18 cellular contexts compared by ENCODE assay signal in the genomic region with DNA sequence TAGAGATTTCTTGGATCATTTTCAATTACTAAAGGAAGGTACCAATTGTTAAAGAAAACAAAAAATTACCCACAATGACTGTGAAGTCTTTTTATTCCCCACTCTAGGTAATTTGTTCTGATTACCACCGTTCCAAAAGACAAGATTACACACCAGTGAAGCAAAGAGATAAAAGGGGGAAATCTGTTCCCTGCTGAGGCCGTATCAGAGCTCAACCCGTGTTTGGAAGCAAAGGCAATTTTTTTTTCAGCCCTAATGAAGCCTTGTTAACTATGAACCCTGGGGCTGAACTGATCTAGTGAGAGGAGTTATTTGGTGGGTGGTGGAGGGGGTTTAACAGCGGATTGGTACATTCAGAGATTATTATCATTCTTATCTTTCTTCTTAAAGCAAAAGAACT.
A peak's percentile ranks its signal among the peaks of the same experiment; 100 is the strongest.
DNase-seq lines count a peak whose midpoint lies in the region; ATAC-seq, FAIRE-seq and TF ChIP-seq lines count a peak whose summit lies in the region.
"Had no signal": no experiment of that assay in that cellular context is flagged by ENCODE, and none has a peak within 500 bp of the region (broad histone marks: within the 10 kb centered on the region; RNA-seq: fewer than 3 reads in every experiment).

No MANE protein-coding gene starts in this region.

- BruUV-seq in HepG2 (replicated peaks; lab: Mats Ljungman, UMichigan), result no TSS peak

- H2AFZ ChIP-seq in HepG2 (ENCODE audit: low read length), result no peak overlapping the region

- TF ChIP-seq CTCF in liver (IDR thresholded peaks at IDR 0.05; ENCODE audit: low read depth, low read length, missing input control), result no peak
- TF ChIP-seq CTCF in HepG2 (CRISPR knock-in tag; IDR thresholded peaks at IDR 0.05), result no peak
- TF ChIP-seq CTCF in astrocyte of the spinal cord (IDR thresholded peaks at IDR 0.05; ENCODE audit: low read depth, low read length), result no peak
- TF ChIP-seq CTCF in vagina (IDR thresholded peaks at IDR 0.05), result no peak

- TF ChIP-seq RAD21 in liver (IDR thresholded peaks at IDR 0.05) (no peak), HepG2 (CRISPR knock-in tag; IDR thresholded peaks at IDR 0.05) (no peak)

- POLR2A ChIA-PET in HepG2 (lab: Yijun Ruan, JAX), result no interaction called here

- H2BK15ac ChIP-seq in mesendoderm (replicated peaks; ENCODE audit: low read depth), result no peak overlapping the region

- H3K27me3 ChIP-seq in liver (ENCODE audit: control insufficient read depth in 4 of 4, insufficient read depth in 4 of 4, low read length in 3 of 4) (no peaks in the 10 kb centered on the region), HepG2 (ENCODE audit: control insufficient read depth in 1 of 2, insufficient read depth in 2 of 2, low read length in 2 of 2) (peaks cover 2 to 10% of the 10 kb centered on the region in 2 experiments; a peak in 2 of 5 replicates), mesendoderm (ENCODE audit: insufficient read depth, low read length, poor library complexity) (no peaks in the 10 kb centered on the region), vagina (no peaks in the 10 kb centered on the region)
- H3K27me3 ChIP-seq: MG63 had no signal

- H3K9me3 ChIP-seq in liver (ENCODE audit: control insufficient read depth in 4 of 4, low read length in 3 of 4) (no peaks in the 10 kb centered on the region), HepG2 (ENCODE audit: low read length) (no peaks in the 10 kb centered on the region), vagina (no peaks in the 10 kb centered on the region)

- H3K36me3 ChIP-seq in liver (ENCODE audit: control insufficient read depth in 4 of 4, insufficient read depth in 3 of 4, low read depth in 1 of 4, low read length in 3 of 4) (no peaks in the 10 kb centered on the region), HepG2 (replicated peaks in 1 of 2; ENCODE audit: control insufficient read depth in 1 of 2, insufficient read depth in 2 of 2, low read length in 2 of 2) (no peaks in the 10 kb centered on the region), mesendoderm (ENCODE audit: control insufficient read depth, insufficient read depth, low read length) (no peaks in the 10 kb centered on the region), vagina (no peaks in the 10 kb centered on the region)
- H3K36me3 ChIP-seq: MG63 had no signal

- H3K23ac ChIP-seq in mesendoderm (ENCODE audit: low read length), result no peak overlapping the region

- peak overlapping the region; percentile 13 to 36 for H3K27ac ChIP-seq in liver (ENCODE audit: low read depth in 1 of 2, low read length in 2 of 2)
- no peak overlapping the region for H3K27ac ChIP-seq in HepG2 (ENCODE audit: extremely low read length, insufficient read depth, low read length)
- H3K27ac ChIP-seq in mesendoderm (ENCODE audit: low read depth, low read length), result no peak overlapping the region
- H3K27ac ChIP-seq in vagina, result peak overlapping the region; percentile 20

- H3K4me3 ChIP-seq in liver (ENCODE audit: low read depth in 1 of 3, low read length in 3 of 3) (no peak overlapping the region), HepG2 (replicated peaks in 1 of 3; ENCODE audit: insufficient read depth in 1 of 3, low read depth in 2 of 3, low read length in 3 of 3) (no peak overlapping the region), astrocyte of the spinal cord (ENCODE audit: low read depth, low read length) (no peak overlapping the region), mesendoderm (ENCODE audit: low read length) (no peak overlapping the region), vagina (no peak overlapping the region)
- H3K4me3 ChIP-seq: MG63 had no signal

- H2AK5ac ChIP-seq in mesendoderm (ENCODE audit: low read length), result no peak overlapping the region

- H3K4me1 ChIP-seq in liver (ENCODE audit: control insufficient read depth in 4 of 4, insufficient read depth in 4 of 4, low read length in 3 of 4), result peaks cover 0 to 7% (median 5%) of the 10 kb centered on the region in 4 donors
- H3K4me1 ChIP-seq in HepG2 (ENCODE audit: insufficient read depth, low read length), result no peaks in the 10 kb centered on the region
- no peaks in the 10 kb centered on the region for H3K4me1 ChIP-seq in mesendoderm (ENCODE audit: control insufficient read depth, low read depth, low read length)
- H3K4me1 ChIP-seq in vagina, result peaks cover 20% of the 10 kb centered on the region

- 63% methylated on average over 4 of the region's 4 CpGs for WGBS in liver
- 7% methylated on average over 4 of the region's 4 CpGs for WGBS in HepG2 (ENCODE audit: low lambda C conversion rate)
- no CpG with 5 or more reads among the region's 4 CpGs for WGBS in mesendoderm (ENCODE audit: extremely low coverage, insufficient coverage, low lambda C conversion rate)

- no peak for TF ChIP-seq EP300 in HepG2 (IDR thresholded peaks at IDR 0.05; ENCODE audit: low read depth in 2 of 2, low read length in 2 of 2)
- TF ChIP-seq EP300 in HepG2 (CRISPR knock-in tag; IDR thresholded peaks at IDR 0.05; ENCODE audit: borderline replicate concordance), result no peak

- no peak for ATAC-seq in HepG2
- ATAC-seq: Panc1, Right ventricle myocardium inferior had no signal

- H3K4ac ChIP-seq in mesendoderm (ENCODE audit: low read depth, low read length), result no peak overlapping the region

- TF ChIP-seq POLR2A in HepG2 (IDR thresholded peaks at IDR 0.05; ENCODE audit: insufficient read depth in 1 of 2, low read depth in 2 of 2, low read length in 2 of 2) (no peak), vagina (IDR thresholded peaks at IDR 0.05) (no peak)

- in situ Hi-C loops in HepG2 (cut with HindIII; ENCODE audit: extremely low pct_ligation_motif_present, low pct_unique_long_range_greater_than_20kb), result loop anchor here (5.0 to 10.0 kb wide), 2 partner anchors 664 to 697 kb away; no protein-coding TSS in a partner anchor
- in situ Hi-C loops in astrocyte of the spinal cord (cut with HindIII; ENCODE audit: low sequenced_read_pairs), result loop anchor here (5.0 to 10.0 kb wide), 2 partner anchors 459 to 657 kb away; no protein-coding TSS in a partner anchor

- no peak for FAIRE-seq in HepG2 (lab: Jason Lieb, UNC)

- H4K5ac ChIP-seq in mesendoderm (ENCODE audit: low read length), result no peak overlapping the region

- H3K56ac ChIP-seq in mesendoderm (ENCODE audit: low read length), result no peak overlapping the region

- CTCF ChIA-PET in HepG2 (lab: Yijun Ruan, JAX; ENCODE audit: low intra/inter-chr PET ratio, low total read pairs), result interaction anchor here (2.8 to 3.1 kb wide), 2 partner anchors 665 to 697 kb away, joined by 43 to 65 read pairs; no protein-coding TSS in a partner anchor

- H2BK5ac ChIP-seq in mesendoderm (ENCODE audit: low read length), result no peak overlapping the region

- peak overlapping the region; percentile 94 for H4K8ac ChIP-seq in mesendoderm (ENCODE audit: low read depth, low read length)

- H3K9ac ChIP-seq in liver (ENCODE audit: low read depth in 1 of 2, low read length in 2 of 2) (no peak overlapping the region), HepG2 (ENCODE audit: insufficient read depth, low read depth, low read length) (no peak overlapping the region), mesendoderm (ENCODE audit: low read length) (no peak overlapping the region)

- H4K20me1 ChIP-seq in HepG2 (ENCODE audit: insufficient read depth, low read length), result no peaks in the 10 kb centered on the region

- H3K4me2 ChIP-seq in HepG2 (ENCODE audit: low read depth, low read length) (no peak overlapping the region), mesendoderm (ENCODE audit: low read length) (no peak overlapping the region)

- DNase-seq in HepG2 (ENCODE audit: low spot score) (no peak), astrocyte of the spinal cord (ENCODE audit: low read depth, low spot score) (peak; percentile 24), mesendoderm (peak; percentile 61), vagina (ENCODE audit: extremely low spot score in 2 of 2) (no peak), UCSD-AML1 (lab: John Stamatoyannopoulos, UW; ENCODE audit: unreplicated experiment) (no peak), NCI-H446 (lab: John Stamatoyannopoulos, UW) (no peak)
- DNase-seq in activated CD4-positive, alpha-beta T cell treated with anti-CD3 and anti-CD28 coated beads for 48 hours, result no peak
- DNase-seq: AML-193, EL, GOT3, HFFc6, MG63, NCI-H1092 treated with DMSO at 0.1 percent for 48 hours, NCI-H1694 treated with DMSO at 0.1 percent for 48 hours, NCI-H446 treated with DMSO at 0.1 percent for 48 hours had no signal

- H3K79me2 ChIP-seq in HepG2 (ENCODE audit: insufficient read depth, low read length) (no peaks in the 10 kb centered on the region), mesendoderm (ENCODE audit: control insufficient read depth, insufficient read depth, low read length) (no peaks in the 10 kb centered on the region)

- intact Hi-C loops in HepG2 (cut with micrococcal nuclease; ENCODE audit: unreplicated experiment) (loop anchor here (5.0 kb wide), 1 partner anchor 899 kb away; no protein-coding TSS in a partner anchor), vagina (cut with DNase I) (loop anchor here (5.0 to 10.0 kb wide), 2 partner anchors 649 to 677 kb away; no protein-coding TSS in a partner anchor)

- no peaks in the 10 kb centered on the region for H3K79me1 ChIP-seq in mesendoderm (ENCODE audit: low read length)

- no peak overlapping the region for H2BK120ac ChIP-seq in mesendoderm (ENCODE audit: low read depth, low read length)

- no peak overlapping the region for H3K18ac ChIP-seq in mesendoderm (ENCODE audit: low read length)

TF ChIP-seq in liver, 16 proteins besides CTCF, POLR2A, EP300 and RAD21:
- TF ChIP-seq RXRA (IDR thresholded peaks at IDR 0.05), result no peak
- TF ChIP-seq, protein P1, sequence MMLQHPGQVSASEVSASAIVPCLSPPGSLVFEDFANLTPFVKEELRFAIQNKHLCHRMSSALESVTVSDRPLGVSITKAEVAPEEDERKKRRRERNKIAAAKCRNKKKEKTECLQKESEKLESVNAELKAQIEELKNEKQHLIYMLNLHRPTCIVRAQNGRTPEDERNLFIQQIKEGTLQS (IDR thresholded peaks at IDR 0.05), result peak; percentile 1
- TF ChIP-seq FOXA2 (IDR thresholded peaks at IDR 0.05), result no peak
- TF ChIP-seq HNF4A (conservative IDR thresholded peaks at IDR 0.05), result no peak

TF ChIP-seq in HepG2, 621 proteins besides CTCF, POLR2A, EP300 and RAD21 (continues in another document):
- TF ChIP-seq HNRNPLL (IDR thresholded peaks at IDR 0.05; ENCODE audit: low read depth, low read length, poor library complexity, severe bottlenecking) (no peak), ZNF263 (CRISPR knock-in tag; IDR thresholded peaks at IDR 0.05) (no peak), YEATS4 (CRISPR knock-in tag; IDR thresholded peaks at IDR 0.05; ENCODE audit: borderline replicate concordance) (no peak), FOXP1 (IDR thresholded peaks at IDR 0.05) (no peak), FOXP1 (CRISPR knock-in tag; IDR thresholded peaks at IDR 0.05) (no peak), HOXA5 (CRISPR knock-in tag; IDR thresholded peaks at IDR 0.05) (no peak), SIX1 (CRISPR knock-in tag; IDR thresholded peaks at IDR 0.05; ENCODE audit: borderline replicate concordance) (no peak), KLF15 (CRISPR knock-in tag; IDR thresholded peaks at IDR 0.05; ENCODE audit: borderline replicate concordance) (no peak)
- TF ChIP-seq, protein P2, sequence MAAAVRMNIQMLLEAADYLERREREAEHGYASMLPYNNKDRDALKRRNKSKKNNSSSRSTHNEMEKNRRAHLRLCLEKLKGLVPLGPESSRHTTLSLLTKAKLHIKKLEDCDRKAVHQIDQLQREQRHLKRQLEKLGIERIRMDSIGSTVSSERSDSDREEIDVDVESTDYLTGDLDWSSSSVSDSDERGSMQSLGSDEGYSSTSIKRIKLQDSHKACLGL (CRISPR knock-in tag; IDR thresholded peaks at IDR 0.05), result no peak

Comparison
In these comparisons a context has a peak if more than half of its experiments do, and no peak if none do; other contexts are left out.
1. H3K27ac ChIP-seq: peak in liver (2 of 2) and vagina (single experiment); none in HepG2 (single experiment) and mesendoderm (single experiment).
2. DNase-seq: peak in astrocyte of the spinal cord (single experiment) and mesendoderm (single experiment); none in HepG2 (single experiment), vagina (0 of 2), UCSD-AML1 (single experiment), NCI-H446 (0 of 2) and activated CD4-positive, alpha-beta T cell treated with anti-CD3 and anti-CD28 coated beads for 48 hours (single experiment).